Comparison of ENCODE assay signal across 1 cellular context in genomic region chr2:55097462-55098410, GRCh38.
TF ChIP-seq lines count a peak whose summit lies in the region.

No MANE protein-coding gene starts in this region.

TF ChIP-seq in K562, 482 proteins besides CTCF, POLR2A, EP300 and RAD21 (continued from another document and continues in another):
- no peak for TF ChIP-seq ZNF586 (CRISPR knock-in tag; conservative IDR thresholded peaks at IDR 0.05)
- peak; percentile 51; the same call in 1 of the 2 replicates for TF ChIP-seq GATA2 (CRISPR knock-in tag; IDR thresholded peaks at IDR 0.05)
- TF ChIP-seq FOXA3 (CRISPR knock-in tag; conservative IDR thresholded peaks at IDR 0.05 in 1 of 2, IDR thresholded peaks at IDR 0.05 in 1 of 2), result peak in 1 of 2 experiments; percentile 43; a peak in 1 of 4 replicates
- no peak for TF ChIP-seq ZNF41 (CRISPR knock-in tag; conservative IDR thresholded peaks at IDR 0.05)
- no peak for TF ChIP-seq ZNF24 (IDR thresholded peaks at IDR 0.05)
- no peak for TF ChIP-seq KLF6 (CRISPR knock-in tag; IDR thresholded peaks at IDR 0.05; ENCODE audit: borderline replicate concordance)
- no peak for TF ChIP-seq E2F4 (CRISPR knock-in tag; IDR thresholded peaks at IDR 0.05; ENCODE audit: low read depth)
- TF ChIP-seq L3MBTL2 (IDR thresholded peaks at IDR 0.05), result peak; percentile 48
- no peak for TF ChIP-seq LCOR (CRISPR knock-in tag; IDR thresholded peaks at IDR 0.05)
- TF ChIP-seq NCOA4 (IDR thresholded peaks at IDR 0.05; ENCODE audit: partially characterized antibody), result no peak
- TF ChIP-seq ZNF584 (CRISPR knock-in tag; IDR thresholded peaks at IDR 0.05; ENCODE audit: low read depth), result peak; percentile 45; the same call in 1 of the 2 replicates
- 0 out of 2 replicates have a peak, but pooled peaks have one; percentile 24 for TF ChIP-seq ZBTB2 (IDR thresholded peaks at IDR 0.05)
- 0 out of 4 replicates have a peak, but pooled peaks of 1 of the 2 experiments have one; percentile 49 for TF ChIP-seq HDAC1 (IDR thresholded peaks at IDR 0.05)
- no peak for TF ChIP-seq SPI1 (IDR thresholded peaks at IDR 0.05; ENCODE audit: borderline replicate concordance, low read depth, low read length)
- no peak for TF ChIP-seq FOXA1 (IDR thresholded peaks at IDR 0.05; ENCODE audit: borderline replicate concordance)
- 0 out of 4 replicates have a peak, but pooled peaks of 1 of the 2 experiments have one; percentile 21 for TF ChIP-seq FOXK2 (conservative IDR thresholded peaks at IDR 0.05 in 1 of 2, IDR thresholded peaks at IDR 0.05 in 1 of 2; ENCODE audit: low read depth in 2 of 2)
- TF ChIP-seq ARID4B (CRISPR knock-in tag; IDR thresholded peaks at IDR 0.05), result no peak
- peak in 1 of 2 experiments; percentile 24; a peak in 1 of 4 replicates for TF ChIP-seq ZNF318 (IDR thresholded peaks at IDR 0.05; ENCODE audit: borderline replicate concordance in 1 of 2, low read depth in 1 of 2)
- TF ChIP-seq SP1 (CRISPR knock-in tag; IDR thresholded peaks at IDR 0.05), result peak; percentile 25; the same call in 1 of the 2 replicates
- TF ChIP-seq ZNF224 (CRISPR knock-in tag; IDR thresholded peaks at IDR 0.05), result no peak
- TF ChIP-seq ETV5 (CRISPR knock-in tag; IDR thresholded peaks at IDR 0.05; ENCODE audit: low read depth), result no peak
- TF ChIP-seq SRF (CRISPR knock-in tag; IDR thresholded peaks at IDR 0.05), result 0 out of 4 replicates have a peak, but pooled peaks of 1 of the 2 experiments have one; percentile 37
- TF ChIP-seq NR2C2 (CRISPR knock-in tag; IDR thresholded peaks at IDR 0.05), result no peak
- peak; percentile 42 for TF ChIP-seq NR2C2 (tag; IDR thresholded peaks at IDR 0.05)
- peak; percentile 66; the same call in 1 of the 2 replicates for TF ChIP-seq ZNF589 (CRISPR knock-in tag; IDR thresholded peaks at IDR 0.05; ENCODE audit: low read depth)
- peak; percentile 76 for TF ChIP-seq VEZF1 (CRISPR knock-in tag; IDR thresholded peaks at IDR 0.05)
- no peak for TF ChIP-seq CEBPZ (IDR thresholded peaks at IDR 0.05; ENCODE audit: borderline replicate concordance, low read depth, low read length)
- TF ChIP-seq SMARCA4 (IDR thresholded peaks at IDR 0.05), result peak; percentile 46; the same call in 1 of the 2 replicates
- peak; percentile 41 to 70 for TF ChIP-seq AFF1 (IDR thresholded peaks at IDR 0.05; ENCODE audit: low read depth in 1 of 2, partially characterized antibody in 2 of 2)
- TF ChIP-seq SMARCE1 (IDR thresholded peaks at IDR 0.05), result peak; percentile 32; the same call in 1 of the 2 replicates
- peak; percentile 15; the same call in 1 of the 2 replicates for TF ChIP-seq FOXJ2 (tag; IDR thresholded peaks at IDR 0.05)
